In genomic region chr10:96218826-96219225, GRCh38 we compare ENCODE assay signal across 1 cellular context.
TF ChIP-seq lines count a peak whose summit lies in the region.

No MANE protein-coding gene starts in this region.

TF ChIP-seq in GM23338, 12 proteins besides CTCF, POLR2A, EP300 and RAD21 (continued from another document):
- TF ChIP-seq, protein P1, sequence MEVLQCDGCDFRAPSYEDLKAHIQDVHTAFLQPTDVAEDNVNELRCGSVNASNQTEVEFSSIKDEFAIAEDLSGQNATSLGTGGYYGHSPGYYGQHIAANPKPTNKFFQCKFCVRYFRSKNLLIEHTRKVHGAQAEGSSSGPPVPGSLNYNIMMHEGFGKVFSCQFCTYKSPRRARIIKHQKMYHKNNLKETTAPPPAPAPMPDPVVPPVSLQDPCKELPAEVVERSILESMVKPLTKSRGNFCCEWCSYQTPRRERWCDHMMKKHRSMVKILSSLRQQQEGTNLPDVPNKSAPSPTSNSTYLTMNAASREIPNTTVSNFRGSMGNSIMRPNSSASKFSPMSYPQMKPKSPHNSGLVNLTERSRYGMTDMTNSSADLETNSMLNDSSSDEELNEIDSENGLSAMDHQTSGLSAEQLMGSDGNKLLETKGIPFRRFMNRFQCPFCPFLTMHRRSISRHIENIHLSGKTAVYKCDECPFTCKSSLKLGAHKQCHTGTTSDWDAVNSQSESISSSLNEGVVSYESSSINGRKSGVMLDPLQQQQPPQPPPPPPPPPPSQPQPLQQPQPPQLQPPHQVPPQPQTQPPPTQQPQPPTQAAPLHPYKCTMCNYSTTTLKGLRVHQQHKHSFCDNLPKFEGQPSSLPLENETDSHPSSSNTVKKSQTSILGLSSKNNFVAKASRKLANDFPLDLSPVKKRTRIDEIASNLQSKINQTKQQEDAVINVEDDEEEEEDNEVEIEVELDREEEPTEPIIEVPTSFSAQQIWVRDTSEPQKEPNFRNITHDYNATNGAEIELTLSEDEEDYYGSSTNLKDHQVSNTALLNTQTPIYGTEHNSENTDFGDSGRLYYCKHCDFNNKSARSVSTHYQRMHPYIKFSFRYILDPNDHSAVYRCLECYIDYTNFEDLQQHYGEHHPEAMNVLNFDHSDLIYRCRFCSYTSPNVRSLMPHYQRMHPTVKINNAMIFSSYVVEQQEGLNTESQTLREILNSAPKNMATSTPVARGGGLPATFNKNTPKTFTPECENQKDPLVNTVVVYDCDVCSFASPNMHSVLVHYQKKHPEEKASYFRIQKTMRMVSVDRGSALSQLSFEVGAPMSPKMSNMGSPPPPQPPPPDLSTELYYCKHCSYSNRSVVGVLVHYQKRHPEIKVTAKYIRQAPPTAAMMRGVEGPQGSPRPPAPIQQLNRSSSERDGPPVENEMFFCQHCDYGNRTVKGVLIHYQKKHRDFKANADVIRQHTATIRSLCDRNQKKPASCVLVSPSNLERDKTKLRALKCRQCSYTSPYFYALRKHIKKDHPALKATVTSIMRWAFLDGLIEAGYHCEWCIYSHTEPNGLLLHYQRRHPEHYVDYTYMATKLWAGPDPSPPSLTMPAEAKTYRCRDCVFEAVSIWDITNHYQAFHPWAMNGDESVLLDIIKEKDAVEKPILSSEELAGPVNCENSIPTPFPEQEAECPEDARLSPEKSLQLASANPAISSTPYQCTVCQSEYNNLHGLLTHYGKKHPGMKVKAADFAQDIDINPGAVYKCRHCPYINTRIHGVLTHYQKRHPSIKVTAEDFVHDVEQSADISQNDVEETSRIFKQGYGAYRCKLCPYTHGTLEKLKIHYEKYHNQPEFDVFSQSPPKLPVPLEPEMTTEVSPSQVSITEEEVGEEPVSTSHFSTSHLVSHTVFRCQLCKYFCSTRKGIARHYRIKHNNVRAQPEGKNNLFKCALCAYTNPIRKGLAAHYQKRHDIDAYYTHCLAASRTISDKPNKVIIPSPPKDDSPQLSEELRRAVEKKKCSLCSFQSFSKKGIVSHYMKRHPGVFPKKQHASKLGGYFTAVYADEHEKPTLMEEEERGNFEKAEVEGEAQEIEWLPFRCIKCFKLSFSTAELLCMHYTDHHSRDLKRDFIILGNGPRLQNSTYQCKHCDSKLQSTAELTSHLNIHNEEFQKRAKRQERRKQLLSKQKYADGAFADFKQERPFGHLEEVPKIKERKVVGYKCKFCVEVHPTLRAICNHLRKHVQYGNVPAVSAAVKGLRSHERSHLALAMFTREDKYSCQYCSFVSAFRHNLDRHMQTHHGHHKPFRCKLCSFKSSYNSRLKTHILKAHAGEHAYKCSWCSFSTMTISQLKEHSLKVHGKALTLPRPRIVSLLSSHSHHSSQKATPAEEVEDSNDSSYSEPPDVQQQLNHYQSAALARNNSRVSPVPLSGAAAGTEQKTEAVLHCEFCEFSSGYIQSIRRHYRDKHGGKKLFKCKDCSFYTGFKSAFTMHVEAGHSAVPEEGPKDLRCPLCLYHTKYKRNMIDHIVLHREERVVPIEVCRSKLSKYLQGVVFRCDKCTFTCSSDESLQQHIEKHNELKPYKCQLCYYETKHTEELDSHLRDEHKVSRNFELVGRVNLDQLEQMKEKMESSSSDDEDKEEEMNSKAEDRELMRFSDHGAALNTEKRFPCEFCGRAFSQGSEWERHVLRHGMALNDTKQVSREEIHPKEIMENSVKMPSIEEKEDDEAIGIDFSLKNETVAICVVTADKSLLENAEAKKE (CRISPR knock-in tag; IDR thresholded peaks at IDR 0.05) = no peak
- TF ChIP-seq ZNF114 (CRISPR knock-in tag; IDR thresholded peaks at IDR 0.05) = no peak
- TF ChIP-seq JUNB (IDR thresholded peaks at IDR 0.05; ENCODE audit: unreplicated experiment) = no peak
